In the genomic region with DNA sequence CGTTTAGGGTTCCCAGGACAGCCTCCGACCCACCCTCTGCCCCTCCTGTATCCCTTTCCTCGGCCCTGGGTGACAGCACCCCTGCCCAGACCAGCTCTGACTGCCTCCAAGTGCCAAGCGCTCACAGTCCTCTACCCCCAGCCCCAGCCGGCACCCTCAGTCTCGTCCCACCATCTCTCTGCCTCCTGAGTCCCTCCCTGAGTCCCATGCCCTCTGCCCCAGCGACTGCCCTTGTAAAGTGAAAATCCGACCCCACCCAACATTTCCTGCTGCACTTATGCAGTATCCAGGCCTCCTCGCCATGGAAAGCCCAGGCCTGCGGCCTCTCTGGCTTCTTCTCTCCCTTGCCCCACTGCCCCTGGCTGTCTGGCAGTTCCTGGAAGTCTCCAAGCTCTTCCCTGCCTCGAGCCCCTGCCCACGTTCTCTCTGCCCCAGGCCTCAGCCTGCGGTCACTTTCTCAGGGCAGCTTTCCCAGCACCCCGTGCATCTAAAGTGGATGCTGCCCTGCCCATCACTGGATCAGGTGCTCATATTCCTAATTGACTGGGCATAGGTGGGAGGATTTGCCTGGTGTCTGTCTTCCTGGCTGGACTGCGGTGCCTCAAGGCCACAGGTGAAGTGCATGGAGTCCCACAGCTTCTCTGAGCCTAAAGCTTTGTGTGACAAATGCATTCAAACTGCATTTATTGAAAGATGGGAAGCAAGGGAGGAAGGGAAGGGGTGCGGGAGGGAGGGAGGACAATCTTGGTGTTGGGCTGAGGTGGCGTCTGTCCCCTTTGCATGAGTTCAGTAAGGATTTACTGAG, we compare ENCODE assay signal across 7 cellular contexts. TPM values are rescaled to one million over a fixed set of nuclear protein-coding genes. Genes with fewer than 3 reads are reported as not detected.
DNase-seq lines count a peak whose midpoint lies in the region; ATAC-seq and TF ChIP-seq lines count a peak whose summit lies in the region.
"Had no signal": no experiment of that assay in that cellular context is flagged by ENCODE, and none has a peak within 500 bp of the region (broad histone marks: within the 10 kb centered on the region; RNA-seq: fewer than 3 reads in every experiment).

No MANE protein-coding gene starts in this region.

- H4K20me1 ChIP-seq in DND-41 (ENCODE audit: insufficient read depth, low read length): no peaks in the 10 kb centered on the region

- H3K4me3 ChIP-seq in DND-41 (ENCODE audit: low read depth in 1 of 2, low read length in 2 of 2) (no peak overlapping the region), mucosa of rectum (ENCODE audit: low read length in 2 of 2) (peak overlapping the region; percentile 14 to 58)

- no peaks in the 10 kb centered on the region for H3K9me3 ChIP-seq in DND-41 (ENCODE audit: insufficient read depth, low read length, severe bottlenecking)
- no peaks in the 10 kb centered on the region for H3K9me3 ChIP-seq in mucosa of rectum (ENCODE audit: control insufficient read depth in 2 of 2, low read length in 2 of 2)

- ATAC-seq in DND-41 (ENCODE audit: insufficient read depth, low read depth) (no peak), GM21786 (IDR thresholded peaks at IDR 0.05; ENCODE audit: unreplicated experiment) (no peak), HG02840 (IDR thresholded peaks at IDR 0.05; ENCODE audit: low FRiP score, unreplicated experiment) (no peak)

- intact Hi-C loops in activated T-helper 2 cell treated with anti-CD3 and anti-CD28 coated beads, Interferon-gamma antibody, Interleukin-2, Interleukin-4, amounts not matched to agents 10 μg/mL and 5 μg/mL and 100 μg/mL, durations not matched to agents 14 hours and 24 hours and 36 hours (cut with micrococcal nuclease): no loop called here

- H3K36me3 ChIP-seq in DND-41 (ENCODE audit: insufficient read depth, low read length) (no peaks in the 10 kb centered on the region), mucosa of rectum (ENCODE audit: control insufficient read depth in 2 of 2, insufficient read depth in 2 of 2, low read length in 2 of 2) (no peaks in the 10 kb centered on the region)

- H3K27ac ChIP-seq in DND-41 (ENCODE audit: low read length) (no peak overlapping the region), mucosa of rectum (ENCODE audit: low read depth in 2 of 2, low read length in 2 of 2) (peak overlapping the region; percentile 77 to 85)

- peaks cover 3% of the 10 kb centered on the region for H3K27me3 ChIP-seq in DND-41 (ENCODE audit: insufficient read depth, low read length, poor library complexity)
- no peaks in the 10 kb centered on the region for H3K27me3 ChIP-seq in mucosa of rectum (ENCODE audit: control insufficient read depth in 2 of 2, insufficient read depth in 2 of 2, low read length in 2 of 2)

- H3K9me3 Mint-ChIP-seq in activated T-helper 2 cell treated with anti-CD3 and anti-CD28 coated beads, Interferon-gamma antibody, Interleukin-2, Interleukin-4, amounts not matched to agents 10 μg/mL and 5 μg/mL and 100 μg/mL, durations not matched to agents 14 hours and 24 hours and 36 hours: no peaks in the 10 kb centered on the region

- no peaks in the 10 kb centered on the region for H3K79me2 ChIP-seq in DND-41 (ENCODE audit: insufficient read depth, low read length)

- H3K4me1 ChIP-seq in DND-41 (ENCODE audit: insufficient read depth, low read length) (peaks cover 7% of the 10 kb centered on the region), mucosa of rectum (ENCODE audit: control insufficient read depth in 2 of 2, insufficient read depth in 2 of 2, low read length in 2 of 2) (peaks cover 30 to 37% of the 10 kb centered on the region in 2 donors)

- peak overlapping the region; percentile 76; the same call in 1 of the 2 replicates for H2AFZ ChIP-seq in DND-41 (ENCODE audit: low read depth, low read length)

- H3K27ac Mint-ChIP-seq in activated T-helper 2 cell treated with anti-CD3 and anti-CD28 coated beads, Interferon-gamma antibody, Interleukin-2, Interleukin-4, amounts not matched to agents 10 μg/mL and 5 μg/mL and 100 μg/mL, durations not matched to agents 14 hours and 24 hours and 36 hours: peak overlapping the region; percentile 14

- H3K4me1 Mint-ChIP-seq in activated T-helper 2 cell treated with anti-CD3 and anti-CD28 coated beads, Interferon-gamma antibody, Interleukin-2, Interleukin-4, amounts not matched to agents 10 μg/mL and 5 μg/mL and 100 μg/mL, durations not matched to agents 14 hours and 24 hours and 36 hours (ENCODE audit: low read depth): peaks cover 57% of the 10 kb centered on the region

- no peaks in the 10 kb centered on the region for H3K36me3 Mint-ChIP-seq in activated T-helper 2 cell treated with anti-CD3 and anti-CD28 coated beads, Interferon-gamma antibody, Interleukin-2, Interleukin-4, amounts not matched to agents 10 μg/mL and 5 μg/mL and 100 μg/mL, durations not matched to agents 14 hours and 24 hours and 36 hours (ENCODE audit: low read depth)

- no peak overlapping the region for H3K9ac ChIP-seq in DND-41 (ENCODE audit: low read depth, low read length)
- H3K9ac ChIP-seq in mucosa of rectum (ENCODE audit: low read depth in 1 of 2, low read length in 2 of 2): peak overlapping the region; percentile 59 to 64

- no peaks in the 10 kb centered on the region for H3K27me3 Mint-ChIP-seq in activated T-helper 2 cell treated with anti-CD3 and anti-CD28 coated beads, Interferon-gamma antibody, Interleukin-2, Interleukin-4, amounts not matched to agents 10 μg/mL and 5 μg/mL and 100 μg/mL, durations not matched to agents 14 hours and 24 hours and 36 hours (ENCODE audit: low read depth)

- TF ChIP-seq CTCF in DND-41 (IDR thresholded peaks at IDR 0.05; ENCODE audit: borderline replicate concordance, extremely low read depth, low read length, poor library complexity, severe bottlenecking): no peak

- H3K4me2 ChIP-seq in DND-41 (ENCODE audit: insufficient read depth, low read length): no peak overlapping the region

- H3K4me3 Mint-ChIP-seq in activated T-helper 2 cell treated with anti-CD3 and anti-CD28 coated beads, Interferon-gamma antibody, Interleukin-2, Interleukin-4, amounts not matched to agents 10 μg/mL and 5 μg/mL and 100 μg/mL, durations not matched to agents 14 hours and 24 hours and 36 hours (ENCODE audit: low read depth): peak overlapping the region; percentile 34

- no peak for DNase-seq in DND-41
- DNase-seq in activated T-helper 2 cell treated with anti-CD3 and anti-CD28 coated beads, Interferon-gamma antibody, Interleukin-2, Interleukin-4, amounts not matched to agents 10 μg/mL and 5 μg/mL and 100 μg/mL, durations not matched to agents 14 hours and 24 hours and 36 hours (ENCODE audit: low spot score): no peak
- DNase-seq in activated CD4-positive, alpha-beta T cell treated with anti-CD3 and anti-CD28 coated beads, Interleukin-2, amount 50 U/mL, for 48 hours: no peak

RNA-seq across cellular contexts. Expression of gene IL2RB, which starts 17.7 kb away (rescaled TPM):
- 404 and 410 TPM in 2 replicates for total RNA-seq in activated T-helper 2 cell treated with anti-CD3 and anti-CD28 coated beads, Interferon-gamma antibody, Interleukin-2, Interleukin-4, amounts not matched to agents 10 μg/mL and 5 μg/mL and 100 μg/mL, durations not matched to agents 14 hours and 24 hours and 36 hours

RNA-seq across cellular contexts. Expression of gene C1QTNF6, which starts 20.7 kb away (rescaled TPM):
- 7.5 and 7.7 TPM in 2 replicates for total RNA-seq in activated T-helper 2 cell treated with anti-CD3 and anti-CD28 coated beads, Interferon-gamma antibody, Interleukin-2, Interleukin-4, amounts not matched to agents 10 μg/mL and 5 μg/mL and 100 μg/mL, durations not matched to agents 14 hours and 24 hours and 36 hours

RNA-seq across cellular contexts. Expression of gene SSTR3, which starts 44.9 kb away (rescaled TPM):
- 0.64 and 0.75 TPM in 2 replicates for total RNA-seq in activated T-helper 2 cell treated with anti-CD3 and anti-CD28 coated beads, Interferon-gamma antibody, Interleukin-2, Interleukin-4, amounts not matched to agents 10 μg/mL and 5 μg/mL and 100 μg/mL, durations not matched to agents 14 hours and 24 hours and 36 hours
- total RNA-seq: left lobe of liver had no signal

RNA-seq across cellular contexts. Expression of gene TMPRSS6, which starts 57.9 kb away (rescaled TPM):
- 9.2 and 10.2 TPM in 2 replicates for total RNA-seq in activated T-helper 2 cell treated with anti-CD3 and anti-CD28 coated beads, Interferon-gamma antibody, Interleukin-2, Interleukin-4, amounts not matched to agents 10 μg/mL and 5 μg/mL and 100 μg/mL, durations not matched to agents 14 hours and 24 hours and 36 hours

Comparison
In these comparisons a context has a peak if more than half of its experiments do, and no peak if none do; other contexts are left out.
1. H3K4me3 ChIP-seq: peak in mucosa of rectum (2 of 2); none in DND-41 (0 of 2).